ENCODE assay signal across 30 cellular contexts in genomic region chr6:7559196-7559595, GRCh38. TPM values are rescaled to one million over a fixed set of nuclear protein-coding genes. Genes with fewer than 3 reads are reported as not detected.
A peak's percentile ranks its signal among the peaks of the same experiment; 100 is the strongest.
DNase-seq lines count a peak whose midpoint lies in the region; TF ChIP-seq lines count a peak whose summit lies in the region.
"Had no signal": no experiment of that assay in that cellular context is flagged by ENCODE, and none has a peak within 500 bp of the region (broad histone marks: within the 10 kb centered on the region; RNA-seq: fewer than 3 reads in every experiment).

No MANE protein-coding gene starts in this region.

- H3K4me1 ChIP-seq in esophagus (ENCODE audit: control insufficient read depth in 2 of 2, insufficient read depth in 2 of 2, low read length in 1 of 2), result peaks cover 0 to 10% of the 10 kb centered on the region in 2 donors
- peaks cover 0 to 29% (median 3%) of the 10 kb centered on the region in 4 donors for H3K4me1 ChIP-seq in transverse colon
- H3K4me1 ChIP-seq: adrenal gland had no signal

- H3K4me3 Mint-ChIP-seq in mesothelial cell of epicardium (no peak overlapping the region), immature natural killer cell (no peak overlapping the region)
- H3K4me3 Mint-ChIP-seq: activated CD4-positive, alpha-beta memory T cell treated with anti-CD3 and anti-CD28 coated beads for 36 hours; activated naive CD4-positive, alpha-beta T cell treated with anti-CD3 and anti-CD28 coated beads, Interleukin-2, amount 10 ng/mL, durations not matched to agents 7 days and 5 days; brain; CD8-positive, alpha-beta memory T cell; H9; natural killer cell treated with Interleukin-12 subunit alpha and Interleukin-12 subunit beta and Interleukin-15 and Interleukin-18, amount 100 ng/mL, for 72 hours had no signal

- H3K9me3 Mint-ChIP-seq in mesothelial cell of epicardium, result no peaks in the 10 kb centered on the region
- H3K9me3 Mint-ChIP-seq in immature natural killer cell, result no peaks in the 10 kb centered on the region
- H3K9me3 Mint-ChIP-seq: activated CD4-positive, alpha-beta memory T cell treated with anti-CD3 and anti-CD28 coated beads for 36 hours; activated naive CD4-positive, alpha-beta T cell treated with anti-CD3 and anti-CD28 coated beads, Interleukin-2, amount 10 ng/mL, durations not matched to agents 7 days and 5 days; brain; CD8-positive, alpha-beta memory T cell; H9; natural killer cell treated with Interleukin-12 subunit alpha and Interleukin-12 subunit beta and Interleukin-15 and Interleukin-18, amount 100 ng/mL, for 72 hours had no signal

- TF ChIP-seq EP300 in transverse colon (IDR thresholded peaks at IDR 0.05; ENCODE audit: low read depth), result no peak

- intact Hi-C loops in transverse colon (cut with DNase I; ENCODE audit: low total_unique reads), result no loop called here

- in situ Hi-C loops in transverse colon (cut with MboI; ENCODE audit: low pct_ligation_motif_present in 1 of 4, low pct_unique_long_range_greater_than_20kb in 1 of 4, low sequenced_read_pairs in 3 of 4), result no loop called here

- H3K4me1 Mint-ChIP-seq in mesothelial cell of epicardium, result peaks cover 9% of the 10 kb centered on the region
- H3K4me1 Mint-ChIP-seq in immature natural killer cell, result no peaks in the 10 kb centered on the region
- H3K4me1 Mint-ChIP-seq: activated naive CD4-positive, alpha-beta T cell treated with anti-CD3 and anti-CD28 coated beads, Interleukin-2, amount 10 ng/mL, durations not matched to agents 7 days and 5 days; brain; CD8-positive, alpha-beta memory T cell had no signal

- WGBS in esophagus, 2 donors, result 77 to 78% methylated on average over 6 of the region's 6 CpGs
- 69 to 90% methylated on average over 2 to 6 of the region's 6 CpGs for WGBS in transverse colon (ENCODE audit: low coverage in 1 of 2), 2 donors

- H3K27me3 Mint-ChIP-seq in mesothelial cell of epicardium (ENCODE audit: low read depth) (no peaks in the 10 kb centered on the region), immature natural killer cell (ENCODE audit: low read depth in 3 of 3) (peaks cover 8 to 10% (median 8%) of the 10 kb centered on the region in 3 donors)

- POLR2A ChIA-PET in RWPE1 (lab: Yijun Ruan, JAX; ENCODE audit: low non-redundant PET), result no interaction called here

- H3K36me3 ChIP-seq in esophagus (ENCODE audit: control insufficient read depth in 2 of 2, insufficient read depth in 2 of 2, low read length in 1 of 2) (peaks cover 3 to 16% of the 10 kb centered on the region in 2 donors), transverse colon (peaks cover 0 to 13% (median 3%) of the 10 kb centered on the region in 4 donors)
- H3K36me3 ChIP-seq: adrenal gland, lower lobe of right lung, MG63, thoracic aorta had no signal

- H3K27me3 ChIP-seq in esophagus (ENCODE audit: control insufficient read depth in 1 of 2, insufficient read depth in 2 of 2, low read length in 2 of 2), result no peaks in the 10 kb centered on the region
- no peaks in the 10 kb centered on the region for H3K27me3 ChIP-seq in transverse colon
- H3K27me3 ChIP-seq: adrenal gland had no signal

- no peak for TF ChIP-seq POLR2A in transverse colon (IDR thresholded peaks at IDR 0.05)

- no peaks in the 10 kb centered on the region for H3K9me3 ChIP-seq in esophagus (ENCODE audit: control insufficient read depth in 2 of 2, insufficient read depth in 1 of 2, low read depth in 1 of 2, low read length in 1 of 2)
- no peaks in the 10 kb centered on the region for H3K9me3 ChIP-seq in transverse colon
- H3K9me3 ChIP-seq: adrenal gland, lower lobe of right lung, MG63, mucosa of descending colon, thoracic aorta had no signal

- peak overlapping the region; percentile 58 for H3K27ac ChIP-seq in RWPE1
- peak overlapping the region; percentile 36 to 74 for H3K27ac ChIP-seq in esophagus (ENCODE audit: low read depth in 2 of 2, low read length in 1 of 2)
- H3K27ac ChIP-seq in transverse colon, result peak overlapping the region; percentile 71 to 80 (median 75)
- H3K27ac ChIP-seq: adrenal gland, lower lobe of right lung, PC-9, thoracic aorta had no signal

- DNase-seq in RWPE1 (ENCODE audit: low spot score) (no peak), mesothelial cell of epicardium (ENCODE audit: low spot score in 2 of 2, unreplicated experiment in 2 of 2) (no peak), transverse colon (no peak), NK-92 (lab: John Stamatoyannopoulos, UW; ENCODE audit: unreplicated experiment) (no peak), immature natural killer cell (no peak), NCI-H226 (no peak)
- DNase-seq: activated CD4-positive, alpha-beta memory T cell treated with anti-CD3 and anti-CD28 coated beads for 36 hours; activated CD8-positive, alpha-beta memory T cell treated with anti-CD3 and anti-CD28 coated beads, Interleukin-2, amount 50 U/mL, for 4 hours; activated naive CD4-positive, alpha-beta T cell treated with anti-CD3 and anti-CD28 coated beads, Interleukin-2, amount 10 ng/mL, durations not matched to agents 7 days and 5 days; adrenal gland; CD8-positive, alpha-beta memory T cell; DMS 273 treated with DMSO at 0.1 percent for 48 hours; H9; KG1; lower lobe of right lung; MG63; mucosa of descending colon; NCI-H1105; NCI-H187; NCI-H2171 treated with DMSO at 0.1 percent for 48 hours; NCI-H524; SHP77 treated with DMSO at 0.1 percent for 48 hours; stimulated activated CD4-positive, alpha-beta T cell treated with anti-CD3 and anti-CD28 coated beads, Interleukin-1b, Interleukin-23, amount 100 ng/mL, for 48 hours; stimulated activated naive CD8-positive, alpha-beta T cell treated with anti-CD3 and anti-CD28 coated beads, Interleukin-15, Interleukin-2, amounts not matched to agents 100 U/mL and 50 U/mL, for 24 hours had no signal

- TF ChIP-seq CTCF in RWPE1 (conservative IDR thresholded peaks at IDR 0.05; ENCODE audit: low read depth), result no peak
- TF ChIP-seq CTCF in mesothelial cell of epicardium (IDR thresholded peaks at IDR 0.05; ENCODE audit: unreplicated experiment), result no peak
- TF ChIP-seq CTCF in transverse colon (IDR thresholded peaks at IDR 0.05), result no peak

- H3K36me3 Mint-ChIP-seq in mesothelial cell of epicardium, result peaks cover 45% of the 10 kb centered on the region
- H3K36me3 Mint-ChIP-seq in immature natural killer cell, result no peaks in the 10 kb centered on the region
- H3K36me3 Mint-ChIP-seq: activated CD4-positive, alpha-beta memory T cell treated with anti-CD3 and anti-CD28 coated beads for 36 hours; activated naive CD4-positive, alpha-beta T cell treated with anti-CD3 and anti-CD28 coated beads, Interleukin-2, amount 10 ng/mL, durations not matched to agents 7 days and 5 days; brain; CD8-positive, alpha-beta memory T cell; natural killer cell treated with Interleukin-12 subunit alpha and Interleukin-12 subunit beta and Interleukin-15 and Interleukin-18, amount 100 ng/mL, for 72 hours had no signal

- CTCF ChIA-PET in RWPE1 (lab: Yijun Ruan, JAX), result interaction anchor here (0.8 kb wide), 1 partner anchor 155 kb away, joined by 4 read pairs; no protein-coding TSS in a partner anchor

- H3K27ac Mint-ChIP-seq in mesothelial cell of epicardium (peak overlapping the region; percentile 8), immature natural killer cell (no peak overlapping the region)
- H3K27ac Mint-ChIP-seq: activated CD4-positive, alpha-beta memory T cell treated with anti-CD3 and anti-CD28 coated beads for 36 hours; activated naive CD4-positive, alpha-beta T cell treated with anti-CD3 and anti-CD28 coated beads, Interleukin-2, amount 10 ng/mL, durations not matched to agents 7 days and 5 days; brain; CD8-positive, alpha-beta memory T cell; natural killer cell treated with Interleukin-12 subunit alpha and Interleukin-12 subunit beta and Interleukin-15 and Interleukin-18, amount 100 ng/mL, for 72 hours had no signal

- no peak overlapping the region for H3K4me3 ChIP-seq in esophagus (ENCODE audit: low read depth in 1 of 2, low read length in 2 of 2)
- H3K4me3 ChIP-seq in transverse colon, result no peak overlapping the region
- H3K4me3 ChIP-seq: adrenal gland, lower lobe of right lung, MG63, mucosa of descending colon, PC-9, thoracic aorta had no signal

RNA-seq across cellular contexts. Expression of gene DSP, which starts 17.7 kb away (rescaled TPM):
- 100 to 1,000 TPM; 182 to 349 TPM for polyA plus RNA-seq in esophagus
- 163 to 172 TPM (median 171 TPM) in 3 replicates for total RNA-seq in mesothelial cell of epicardium
- total RNA-seq in transverse colon, result 100 to 1,000 TPM; 160 to 243 (median 202) TPM
- not detected for polyA plus RNA-seq in immature natural killer cell
- total RNA-seq: natural killer cell treated with Interleukin-12 subunit alpha and Interleukin-12 subunit beta and Interleukin-15 and Interleukin-18, amount 100 ng/mL, for 72 hours; T-helper 2 cell treated with Interferon-gamma antibody and Interleukin-4, amounts not matched to agents 100 ng/mL and 5 ng/mL, for 36 hours had no signal

RNA-seq across cellular contexts. Expression of gene SNRNP48, which starts 30.8 kb away (rescaled TPM):
- polyA plus RNA-seq in esophagus (1 to 10 TPM; 3.2 to 3.5 TPM), immature natural killer cell (1 to 10 TPM; 4.2 to 10.0 (median 9.8) TPM)
- total RNA-seq in mesothelial cell of epicardium (11.9 to 14.2 TPM (median 13.0 TPM) in 3 replicates), transverse colon (10 to 100 TPM in 3 of 4 donors, 1 to 10 TPM in 1; 7.9 to 31.8 (median 16.6) TPM)
